Comparison of ENCODE assay signal across 8 cellular contexts in the genomic region with DNA sequence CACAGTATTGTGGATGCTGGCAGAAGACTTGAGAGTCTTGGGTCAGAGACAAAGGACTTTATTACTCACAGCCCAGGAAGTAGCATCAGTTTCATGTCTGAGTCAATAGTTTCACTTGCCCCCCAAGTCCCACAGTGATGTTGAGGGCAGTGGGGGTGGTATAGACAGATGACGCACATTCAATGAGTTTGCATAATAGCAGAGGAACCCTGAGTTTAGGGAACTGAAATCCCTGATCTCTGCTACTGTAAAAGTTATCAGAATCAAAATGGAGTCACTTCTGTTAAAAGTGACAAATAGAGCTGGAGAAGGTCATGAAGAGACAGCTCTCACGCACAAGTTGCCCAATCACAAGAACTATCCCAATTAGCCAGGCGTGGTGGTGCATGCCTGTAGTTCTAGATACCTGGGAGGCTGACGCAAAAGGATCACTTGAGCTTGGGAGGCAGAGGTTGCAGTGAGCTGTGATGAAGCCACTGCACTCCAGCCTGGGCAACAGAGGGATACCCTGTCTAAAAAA. TPM values are rescaled to one million over a fixed set of nuclear protein-coding genes. Genes with fewer than 3 reads are reported as not detected.
DNase-seq lines count a peak whose midpoint lies in the region; ATAC-seq, FAIRE-seq and TF ChIP-seq lines count a peak whose summit lies in the region.

No MANE protein-coding gene starts in this region.

- no peak for TF ChIP-seq RAD21 in HepG2 (CRISPR knock-in tag; IDR thresholded peaks at IDR 0.05)

- TF ChIP-seq CTCF in GM06990 (IDR thresholded peaks at IDR 0.05; ENCODE audit: insufficient read depth, low read length, poor library complexity, severe bottlenecking) (no peak), fibroblast of lung (conservative IDR thresholded peaks at IDR 0.05 in 1 of 2, IDR thresholded peaks at IDR 0.05 in 1 of 2; ENCODE audit: low read depth in 1 of 2, low read length in 2 of 2) (no peak), HepG2 (CRISPR knock-in tag; IDR thresholded peaks at IDR 0.05) (no peak)

- no peak for FAIRE-seq in HepG2 (lab: Jason Lieb, UNC)

- BruUV-seq in HepG2 (replicated peaks; lab: Mats Ljungman, UMichigan): no TSS peak

- H3K4me3 ChIP-seq in GM06990 (replicated peaks; ENCODE audit: low read depth, low read length) (no peak overlapping the region), fibroblast of lung (replicated peaks in 1 of 4; ENCODE audit: control extremely low read depth in 1 of 4, insufficient read depth in 1 of 4, low read depth in 3 of 4, low read length in 4 of 4) (no peak overlapping the region), HepG2 (replicated peaks in 1 of 3; ENCODE audit: insufficient read depth in 1 of 3, low read depth in 2 of 3, low read length in 3 of 3) (no peak overlapping the region)

- peak; percentile 78 for DNase-seq in GM06990 (ENCODE audit: extremely low read depth, insufficient read length)
- DNase-seq in HT1080 (ENCODE audit: low read depth): peak; percentile 87
- DNase-seq in fibroblast of lung (ENCODE audit: low read depth in 2 of 2): peak; percentile 47 to 91
- no peak for DNase-seq in activated gamma-delta T cell (lab: John Stamatoyannopoulos, UW)
- DNase-seq in COLO668 (lab: John Stamatoyannopoulos, UW; ENCODE audit: unreplicated experiment): no peak
- DNase-seq in HepG2 (ENCODE audit: low spot score): no peak
- DNase-seq in DMS 273 treated with DMSO at 0.1 percent for 48 hours (lab: John Stamatoyannopoulos, UW): no peak

- POLR2A ChIA-PET in HepG2 (lab: Yijun Ruan, JAX): no interaction called here

- H3K36me3 ChIP-seq in GM06990 (ENCODE audit: control insufficient read depth, insufficient read depth, low read length): no peaks in the 10 kb centered on the region
- H3K36me3 ChIP-seq in fibroblast of lung (ENCODE audit: control insufficient read depth, insufficient read depth, low read length): no peaks in the 10 kb centered on the region
- H3K36me3 ChIP-seq in HepG2 (replicated peaks in 1 of 2; ENCODE audit: control insufficient read depth in 1 of 2, insufficient read depth in 2 of 2, low read length in 2 of 2): no peaks in the 10 kb centered on the region

- in situ Hi-C loops in HepG2 (cut with HindIII; ENCODE audit: extremely low pct_ligation_motif_present, low pct_unique_long_range_greater_than_20kb): no loop called here

- H4K20me1 ChIP-seq in fibroblast of lung (ENCODE audit: control insufficient read depth, extremely low read depth, insufficient read depth, low read length) (no peaks in the 10 kb centered on the region), HepG2 (ENCODE audit: insufficient read depth, low read length) (no peaks in the 10 kb centered on the region)

- CTCF ChIA-PET in HepG2 (lab: Yijun Ruan, JAX; ENCODE audit: low intra/inter-chr PET ratio, low total read pairs): no interaction called here

- intact Hi-C loops in HepG2 (cut with micrococcal nuclease; ENCODE audit: unreplicated experiment): no loop called here

- H2AFZ ChIP-seq in fibroblast of lung (ENCODE audit: low read length) (no peak overlapping the region), HepG2 (ENCODE audit: low read length) (no peak overlapping the region)

- H3K27me3 ChIP-seq in GM06990 (replicated peaks; ENCODE audit: control insufficient read depth, insufficient read depth, low read length): no peaks in the 10 kb centered on the region
- H3K27me3 ChIP-seq in fibroblast of lung (ENCODE audit: control insufficient read depth, insufficient read depth, low read length): no peaks in the 10 kb centered on the region
- H3K27me3 ChIP-seq in HepG2 (ENCODE audit: control insufficient read depth in 1 of 2, insufficient read depth in 2 of 2, low read length in 2 of 2): peaks cover 0 to 23% of the 10 kb centered on the region in 2 experiments; a peak in 2 of 5 replicates

- H3K27ac ChIP-seq in fibroblast of lung (ENCODE audit: insufficient read depth, low read length) (no peak overlapping the region), HepG2 (ENCODE audit: extremely low read length, insufficient read depth, low read length) (no peak overlapping the region)

- WGBS in HepG2 (ENCODE audit: low lambda C conversion rate): 0% methylated on average over 2 of the region's 4 CpGs

- H3K9ac ChIP-seq in fibroblast of lung (ENCODE audit: insufficient read depth, low read length) (no peak overlapping the region), HepG2 (ENCODE audit: insufficient read depth, low read depth, low read length) (no peak overlapping the region)

- H3K4me2 ChIP-seq in fibroblast of lung (ENCODE audit: extremely low read depth, insufficient read depth, low read length): no peak overlapping the region
- H3K4me2 ChIP-seq in HepG2 (ENCODE audit: low read depth, low read length): no peak overlapping the region

- TF ChIP-seq EP300 in HepG2 (IDR thresholded peaks at IDR 0.05; ENCODE audit: low read depth in 2 of 2, low read length in 2 of 2) (no peak), HepG2 (CRISPR knock-in tag; IDR thresholded peaks at IDR 0.05; ENCODE audit: borderline replicate concordance) (no peak)

- TF ChIP-seq POLR2A in HepG2 (IDR thresholded peaks at IDR 0.05; ENCODE audit: insufficient read depth in 1 of 2, low read depth in 2 of 2, low read length in 2 of 2): no peak

- no peaks in the 10 kb centered on the region for H3K4me1 ChIP-seq in fibroblast of lung (ENCODE audit: control insufficient read depth, extremely low read depth, insufficient read depth, low read length)
- no peaks in the 10 kb centered on the region for H3K4me1 ChIP-seq in HepG2 (ENCODE audit: insufficient read depth, low read length)

- no peaks in the 10 kb centered on the region for H3K79me2 ChIP-seq in fibroblast of lung (ENCODE audit: control insufficient read depth, insufficient read depth, low read length)
- no peaks in the 10 kb centered on the region for H3K79me2 ChIP-seq in HepG2 (ENCODE audit: insufficient read depth, low read length)

- H3K9me3 ChIP-seq in fibroblast of lung (ENCODE audit: control insufficient read depth, insufficient read depth, low read depth, low read length): no peaks in the 10 kb centered on the region
- no peaks in the 10 kb centered on the region for H3K9me3 ChIP-seq in HepG2 (ENCODE audit: low read length)

- ATAC-seq in GM21381 (IDR thresholded peaks at IDR 0.05; ENCODE audit: unreplicated experiment): peak; percentile 92
- no peak for ATAC-seq in HepG2

RNA-seq across cellular contexts. Expression of a gene that starts 11.5 kb away (rescaled TPM):
- total RNA-seq in HT1080 (2014; rRNA removed; shearing (Covaris generic)): not detected in 2 replicates
- polyA plus RNA-seq in HT1080 (2015; cell fraction: cytosol; rRNA removed): 0.06 and 0.07 TPM in 2 replicates
- polyA plus RNA-seq in HT1080 (2015; cell fraction: nucleus; rRNA removed): 0.20 TPM in 1 of 2 replicates, not detected in the other
- not detected in 2 replicates for total RNA-seq in fibroblast of lung
- polyA plus RNA-seq in fibroblast of lung: not detected in 2 replicates
- polyA plus RNA-seq in fibroblast of lung (2012): not detected in 2 replicates
- polyA minus RNA-seq in fibroblast of lung (ENCODE audit: low replicate concordance): not detected in 2 replicates
- not detected in 2 replicates for total RNA-seq in HepG2 (2016; rRNA removed; fragmentation: Illumina TruSeq; extraction: Trizol)
- not detected in 2 replicates for total RNA-seq in HepG2 (2016; cell fraction: cytosol; rRNA removed; fragmentation: Illumina TruSeq; extraction: Trizol; ENCODE audit: low read depth)
- total RNA-seq in HepG2 (2016; cell fraction: insoluble cytoplasmic fraction; rRNA removed; fragmentation: Illumina TruSeq; extraction: Trizol): not detected in 2 replicates
- total RNA-seq in HepG2 (2016; cell fraction: membrane; rRNA removed; fragmentation: Illumina TruSeq; extraction: Trizol): not detected in 2 replicates
- not detected in 2 replicates for total RNA-seq in HepG2 (2016; cell fraction: nucleus; rRNA removed; fragmentation: Illumina TruSeq; extraction: Trizol)
- polyA plus RNA-seq in HepG2 (2011; rRNA removed): 0.05 TPM in 1 of 2 replicates, not detected in the other
- 0.03 TPM in 1 of 2 replicates, not detected in the other for polyA plus RNA-seq in HepG2 (2011; cell fraction: cytosol; rRNA removed)
- polyA plus RNA-seq in HepG2 (2011; cell fraction: nucleus; rRNA removed): 0.13 and 0.23 TPM in 2 replicates
- 0.07 TPM in 1 of 2 replicates, not detected in the other for polyA plus RNA-seq in HepG2 (2012)
- polyA plus RNA-seq in HepG2 (2016; cell fraction: cytosol; fragmentation: Illumina TruSeq; extraction: Trizol; ENCODE audit: low read depth): not detected in 2 replicates
- not detected in 2 replicates for polyA plus RNA-seq in HepG2 (2016; cell fraction: insoluble cytoplasmic fraction; fragmentation: Illumina TruSeq; extraction: Trizol; ENCODE audit: low read depth)
- polyA plus RNA-seq in HepG2 (2016; cell fraction: membrane; fragmentation: Illumina TruSeq; extraction: Trizol; ENCODE audit: low read depth): not detected in 2 replicates
- polyA plus RNA-seq in HepG2 (2016; cell fraction: nucleus; fragmentation: Illumina TruSeq; extraction: Trizol; ENCODE audit: insufficient read depth, low read depth): not detected in 2 replicates
- polyA minus RNA-seq in HepG2 (2011; rRNA and poly(A)+ RNA removed; ENCODE audit: low replicate concordance): not detected in 2 replicates
- not detected in 2 replicates for polyA minus RNA-seq in HepG2 (2011; cell fraction: cytosol; rRNA and poly(A)+ RNA removed)
- not detected in 2 replicates for polyA minus RNA-seq in HepG2 (2011; cell fraction: nucleus; rRNA and poly(A)+ RNA removed)

RNA-seq across cellular contexts. Expression of a gene that starts 29.7 kb away (rescaled TPM):
- 14.5 and 16.0 TPM in 2 replicates for total RNA-seq in HT1080 (2014; rRNA removed; shearing (Covaris generic))
- polyA plus RNA-seq in HT1080 (2015; cell fraction: cytosol; rRNA removed): 53.4 and 55.5 TPM in 2 replicates
- polyA plus RNA-seq in HT1080 (2015; cell fraction: nucleus; rRNA removed): 50.8 and 58.7 TPM in 2 replicates
- total RNA-seq in fibroblast of lung (3.0 and 3.3 TPM in 2 replicates), HepG2 (2016; rRNA removed; fragmentation: Illumina TruSeq; extraction: Trizol) (10.5 and 24.7 TPM in 2 replicates)
- polyA plus RNA-seq in fibroblast of lung (2.8 and 92.5 TPM in 2 replicates), HepG2 (2011; rRNA removed) (76.8 and 139 TPM in 2 replicates)
- polyA plus RNA-seq in fibroblast of lung (2012): 3.4 and 96.4 TPM in 2 replicates
- polyA minus RNA-seq in fibroblast of lung (ENCODE audit: low replicate concordance): 7.9 and 131 TPM in 2 replicates
- total RNA-seq in HepG2 (2016; cell fraction: cytosol; rRNA removed; fragmentation: Illumina TruSeq; extraction: Trizol; ENCODE audit: low read depth): 13.7 and 15.2 TPM in 2 replicates
- 9.6 and 28.4 TPM in 2 replicates for total RNA-seq in HepG2 (2016; cell fraction: insoluble cytoplasmic fraction; rRNA removed; fragmentation: Illumina TruSeq; extraction: Trizol)
- 21.8 and 22.0 TPM in 2 replicates for total RNA-seq in HepG2 (2016; cell fraction: membrane; rRNA removed; fragmentation: Illumina TruSeq; extraction: Trizol)
- total RNA-seq in HepG2 (2016; cell fraction: nucleus; rRNA removed; fragmentation: Illumina TruSeq; extraction: Trizol): 24.5 and 28.2 TPM in 2 replicates
- polyA plus RNA-seq in HepG2 (2011; cell fraction: cytosol; rRNA removed): 62.4 and 79.7 TPM in 2 replicates
- 185 and 206 TPM in 2 replicates for polyA plus RNA-seq in HepG2 (2011; cell fraction: nucleus; rRNA removed)
- polyA plus RNA-seq in HepG2 (2012): 42.8 and 47.0 TPM in 2 replicates
- polyA plus RNA-seq in HepG2 (2016; cell fraction: cytosol; fragmentation: Illumina TruSeq; extraction: Trizol; ENCODE audit: low read depth): 5.5 and 6.8 TPM in 2 replicates
- polyA plus RNA-seq in HepG2 (2016; cell fraction: insoluble cytoplasmic fraction; fragmentation: Illumina TruSeq; extraction: Trizol; ENCODE audit: low read depth): 8.8 and 11.1 TPM in 2 replicates
- 10.6 and 11.6 TPM in 2 replicates for polyA plus RNA-seq in HepG2 (2016; cell fraction: membrane; fragmentation: Illumina TruSeq; extraction: Trizol; ENCODE audit: low read depth)
- 48.2 and 51.2 TPM in 2 replicates for polyA plus RNA-seq in HepG2 (2016; cell fraction: nucleus; fragmentation: Illumina TruSeq; extraction: Trizol; ENCODE audit: insufficient read depth, low read depth)
- polyA minus RNA-seq in HepG2 (2011; rRNA and poly(A)+ RNA removed; ENCODE audit: low replicate concordance): 13.3 and 101 TPM in 2 replicates
- polyA minus RNA-seq in HepG2 (2011; cell fraction: cytosol; rRNA and poly(A)+ RNA removed): 27.7 and 32.7 TPM in 2 replicates
- 24.6 and 37.8 TPM in 2 replicates for polyA minus RNA-seq in HepG2 (2011; cell fraction: nucleus; rRNA and poly(A)+ RNA removed)

RNA-seq across cellular contexts. Expression of a gene that starts 38.7 kb away (rescaled TPM):
- total RNA-seq in HT1080 (2014; rRNA removed; shearing (Covaris generic)): 80.9 and 125 TPM in 2 replicates
- polyA plus RNA-seq in HT1080 (2015; cell fraction: cytosol; rRNA removed): 70.5 and 73.9 TPM in 2 replicates
- polyA plus RNA-seq in HT1080 (2015; cell fraction: nucleus; rRNA removed): 66.3 and 70.7 TPM in 2 replicates
- total RNA-seq in fibroblast of lung (72.2 and 78.1 TPM in 2 replicates), HepG2 (2016; rRNA removed; fragmentation: Illumina TruSeq; extraction: Trizol) (57.1 and 85.7 TPM in 2 replicates)
- polyA plus RNA-seq in fibroblast of lung (72.9 and 85.3 TPM in 2 replicates), HepG2 (2011; rRNA removed) (57.8 and 69.0 TPM in 2 replicates)
- polyA plus RNA-seq in fibroblast of lung (2012): 62.2 and 73.8 TPM in 2 replicates
- polyA minus RNA-seq in fibroblast of lung (ENCODE audit: low replicate concordance): 164 and 206 TPM in 2 replicates
- total RNA-seq in HepG2 (2016; cell fraction: cytosol; rRNA removed; fragmentation: Illumina TruSeq; extraction: Trizol; ENCODE audit: low read depth): 16.0 and 19.1 TPM in 2 replicates
- total RNA-seq in HepG2 (2016; cell fraction: insoluble cytoplasmic fraction; rRNA removed; fragmentation: Illumina TruSeq; extraction: Trizol): 57.5 and 91.4 TPM in 2 replicates
- 33.1 and 34.7 TPM in 2 replicates for total RNA-seq in HepG2 (2016; cell fraction: membrane; rRNA removed; fragmentation: Illumina TruSeq; extraction: Trizol)
- total RNA-seq in HepG2 (2016; cell fraction: nucleus; rRNA removed; fragmentation: Illumina TruSeq; extraction: Trizol): 28.3 and 31.4 TPM in 2 replicates
- polyA plus RNA-seq in HepG2 (2011; cell fraction: cytosol; rRNA removed): 59.1 and 66.1 TPM in 2 replicates
- 28.9 TPM in 2 replicates for polyA plus RNA-seq in HepG2 (2011; cell fraction: nucleus; rRNA removed)
- 26.2 and 40.7 TPM in 2 replicates for polyA plus RNA-seq in HepG2 (2012)
- 17.0 and 18.2 TPM in 2 replicates for polyA plus RNA-seq in HepG2 (2016; cell fraction: cytosol; fragmentation: Illumina TruSeq; extraction: Trizol; ENCODE audit: low read depth)
- 103 and 109 TPM in 2 replicates for polyA plus RNA-seq in HepG2 (2016; cell fraction: insoluble cytoplasmic fraction; fragmentation: Illumina TruSeq; extraction: Trizol; ENCODE audit: low read depth)
- 29.6 and 30.9 TPM in 2 replicates for polyA plus RNA-seq in HepG2 (2016; cell fraction: membrane; fragmentation: Illumina TruSeq; extraction: Trizol; ENCODE audit: low read depth)
- 43.9 and 48.1 TPM in 2 replicates for polyA plus RNA-seq in HepG2 (2016; cell fraction: nucleus; fragmentation: Illumina TruSeq; extraction: Trizol; ENCODE audit: insufficient read depth, low read depth)
- polyA minus RNA-seq in HepG2 (2011; rRNA and poly(A)+ RNA removed; ENCODE audit: low replicate concordance): 137 and 154 TPM in 2 replicates
- 28.9 and 36.0 TPM in 2 replicates for polyA minus RNA-seq in HepG2 (2011; cell fraction: cytosol; rRNA and poly(A)+ RNA removed)
- 14.2 and 17.9 TPM in 2 replicates for polyA minus RNA-seq in HepG2 (2011; cell fraction: nucleus; rRNA and poly(A)+ RNA removed)

Comparison
In these comparisons a context has a peak if more than half of its experiments do, and no peak if none do; other contexts are left out.
1. DNase-seq: peak in GM06990 (single experiment), HT1080 (single experiment) and fibroblast of lung (2 of 2); none in activated gamma-delta T cell (single experiment), COLO668 (single experiment), HepG2 (single experiment) and DMS 273 treated with DMSO at 0.1 percent for 48 hours (single experiment).